In the genomic region with DNA sequence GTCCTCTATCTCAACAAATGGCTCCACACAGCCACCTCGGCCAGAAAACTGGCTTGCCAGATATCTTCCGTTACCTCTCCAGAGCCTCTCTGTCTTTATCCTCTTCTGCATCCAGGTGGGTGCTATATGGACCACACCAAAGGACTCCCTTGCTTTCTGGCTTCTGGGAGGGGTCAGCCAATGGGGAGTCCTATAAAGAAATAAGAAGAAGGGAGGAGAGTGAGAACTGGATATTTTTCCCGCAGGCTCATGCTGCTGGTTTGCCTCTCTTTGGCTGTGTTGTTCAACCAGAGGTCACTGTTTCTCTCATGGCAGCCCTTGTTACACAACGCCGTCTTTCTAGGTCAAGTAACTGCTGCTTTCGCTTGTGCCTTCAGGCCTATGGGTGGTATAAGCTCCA, we compare ENCODE assay signal across 34 cellular contexts.
"Had no signal": no experiment of that assay in that cellular context is flagged by ENCODE, and none has a peak within 500 bp of the region (broad histone marks: within the 10 kb centered on the region; RNA-seq: fewer than 3 reads in every experiment).

No MANE protein-coding gene starts in this region.

- H3K4me3 ChIP-seq: MG63 had no signal

- DNase-seq: Karpas-422, Kasumi-1, MG63, MM.1S, MV-4-11, NCI-H1048, NCI-H1092, NCI-H1092 treated with DMSO at 0.1 percent for 48 hours, NCI-H1105, NCI-H1105 treated with DMSO at 0.1 percent for 48 hours, NCI-H1417, NCI-H1417 treated with DMSO at 0.1 percent for 48 hours, NCI-H1436, NCI-H1436 treated with DMSO at 0.1 percent for 48 hours, NCI-H146, NCI-H1694, NCI-H1694 treated with DMSO at 0.1 percent for 48 hours, NCI-H187, NCI-H187 treated with DMSO at 0.1 percent for 48 hours, NCI-H1930, NCI-H2029, NCI-H2029 treated with DMSO at 0.1 percent for 48 hours, NCI-H2081, NCI-H2081 treated with DMSO at 0.1 percent for 48 hours, NCI-H2107, NCI-H2171, NCI-H2171 treated with DMSO at 0.1 percent for 48 hours, NCI-H2227 treated with DMSO at 0.1 percent for 48 hours, NCI-H226, NCI-H345, NCI-H446, NCI-H446 treated with DMSO at 0.1 percent for 48 hours, NCI-H510A, NCI-H510A treated with DMSO at 0.1 percent for 48 hours had no signal

- H3K36me3 ChIP-seq: MG63 had no signal

- H3K9me3 ChIP-seq: MG63 had no signal

- H3K27me3 ChIP-seq: MG63 had no signal
